8 cellular contexts compared by ENCODE assay signal in the genomic region with DNA sequence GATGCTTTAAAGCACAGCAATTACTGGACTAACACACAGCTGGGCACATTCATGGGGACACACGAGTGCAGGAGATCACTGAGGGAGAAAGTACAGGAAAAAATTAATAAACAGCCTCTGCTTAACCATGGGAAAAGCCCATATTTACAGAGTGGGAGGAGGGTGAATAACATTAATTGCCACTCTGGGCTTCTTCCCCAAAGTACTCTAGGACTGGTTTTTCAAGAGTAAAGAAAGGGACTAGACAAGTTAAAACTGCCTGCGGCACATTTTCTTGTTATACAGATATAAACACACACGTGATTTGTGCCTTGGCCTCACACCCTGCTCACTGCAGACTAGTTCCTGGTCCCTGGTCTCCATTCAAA.
A peak's percentile ranks its signal among the peaks of the same experiment; 100 is the strongest.
DNase-seq lines count a peak whose midpoint lies in the region; ATAC-seq and TF ChIP-seq lines count a peak whose summit lies in the region.

No MANE protein-coding gene starts in this region.

- CTCF ChIA-PET in naive thymus-derived CD4-positive, alpha-beta T cell (lab: Charles Lee): no interaction called here

- H3K79me2 ChIP-seq in SU-DHL-6 (ENCODE audit: insufficient read depth, low read length): no peaks in the 10 kb centered on the region

- H3K27me3 ChIP-seq in SU-DHL-6 (ENCODE audit: low read length): no peaks in the 10 kb centered on the region
- no peaks in the 10 kb centered on the region for H3K27me3 ChIP-seq in naive thymus-derived CD4-positive, alpha-beta T cell (ENCODE audit: control insufficient read depth in 2 of 2, insufficient read depth in 2 of 2, low read length in 2 of 2)

- H3K27ac Mint-ChIP-seq in naive thymus-derived CD4-positive, alpha-beta T cell: peak overlapping the region in 8 of 9 donors; percentile 5 to 89 (median 66)

- H3K4me1 Mint-ChIP-seq in naive thymus-derived CD4-positive, alpha-beta T cell: peaks cover 4 to 11% (median 9%) of the 10 kb centered on the region in 7 donors

- ATAC-seq in HG03095 (IDR thresholded peaks at IDR 0.05; ENCODE audit: unreplicated experiment): peak; percentile 23
- ATAC-seq in naive thymus-derived CD4-positive, alpha-beta T cell: peak; percentile 33

- no peaks in the 10 kb centered on the region for H3K9me3 ChIP-seq in SU-DHL-6 (ENCODE audit: insufficient read depth, low read length)
- H3K9me3 ChIP-seq in naive thymus-derived CD4-positive, alpha-beta T cell (ENCODE audit: control insufficient read depth in 2 of 3, low read length in 3 of 3): no peaks in the 10 kb centered on the region

- no peak for TF ChIP-seq CTCF in SU-DHL-6 (IDR thresholded peaks at IDR 0.05; ENCODE audit: insufficient read depth, low read length, poor library complexity, severe bottlenecking)

- H3K36me3 ChIP-seq in SU-DHL-6 (ENCODE audit: low read length): no peaks in the 10 kb centered on the region
- H3K36me3 ChIP-seq in naive thymus-derived CD4-positive, alpha-beta T cell (ENCODE audit: control insufficient read depth in 2 of 3, insufficient read depth in 3 of 3, low read length in 3 of 3): no peaks in the 10 kb centered on the region

- H3K4me1 ChIP-seq in naive thymus-derived CD4-positive, alpha-beta T cell (ENCODE audit: control insufficient read depth in 2 of 2, insufficient read depth in 2 of 2, low read length in 2 of 2): peaks cover 0 to 7% of the 10 kb centered on the region in 2 donors

- intact Hi-C loops in naive thymus-derived CD4-positive, alpha-beta T cell (cut with micrococcal nuclease): loop anchor here (2.0 to 10.0 kb wide), 5 partner anchors 36 to 504 kb away; a partner anchor contains a TSS

- H2AFZ ChIP-seq in SU-DHL-6 (ENCODE audit: low read depth, low read length, severe bottlenecking): peak overlapping the region; percentile 68

- DNase-seq in SIG-M5 treated with dmso at 0.1 percent for 504 hours (lab: John Stamatoyannopoulos, UW; ENCODE audit: unreplicated experiment) (peak; percentile 79), SIG-M5 (lab: John Stamatoyannopoulos, UW) (no peak), dermis blood vessel endothelial cell (no peak), NCI-H2107 (lab: John Stamatoyannopoulos, UW) (no peak), NCI-H82 treated with DMSO at 0.1 percent for 48 hours (lab: John Stamatoyannopoulos, UW; ENCODE audit: unreplicated experiment) (no peak)
- no peak for DNase-seq in naive thymus-derived CD4-positive, alpha-beta T cell

- no peak overlapping the region for H3K9ac ChIP-seq in SU-DHL-6 (ENCODE audit: low read length)

- H3K27ac ChIP-seq in SU-DHL-6 (ENCODE audit: low read depth, low read length): no peak overlapping the region
- H3K27ac ChIP-seq in naive thymus-derived CD4-positive, alpha-beta T cell (ENCODE audit: low read depth, low read length): no peak overlapping the region

- peak overlapping the region; percentile 46 for H3K4me2 ChIP-seq in SU-DHL-6 (ENCODE audit: low read depth, low read length, poor library complexity, severe bottlenecking)

- no peaks in the 10 kb centered on the region for H3K9me2 ChIP-seq in SU-DHL-6 (replicated peaks; ENCODE audit: insufficient read depth, low read length)

- H3K4me3 Mint-ChIP-seq in naive thymus-derived CD4-positive, alpha-beta T cell: peak overlapping the region in 8 of 10 donors; percentile 46 to 83 (median 54)

- H3K4me3 ChIP-seq in SU-DHL-6 (ENCODE audit: insufficient read depth, low read length, poor library complexity, severe bottlenecking): no peak overlapping the region
- no peak overlapping the region for H3K4me3 ChIP-seq in naive thymus-derived CD4-positive, alpha-beta T cell (ENCODE audit: low read length)

- peaks cover 3 to 14% (median 6%) of the 10 kb centered on the region in 5 donors for H3K27me3 Mint-ChIP-seq in naive thymus-derived CD4-positive, alpha-beta T cell

- H4K20me1 ChIP-seq in SU-DHL-6 (ENCODE audit: low read depth, low read length): no peaks in the 10 kb centered on the region

- H3K9me3 Mint-ChIP-seq in naive thymus-derived CD4-positive, alpha-beta T cell: peaks cover 0 to 10% (median 2%) of the 10 kb centered on the region in 11 donors

- H3K36me3 Mint-ChIP-seq in naive thymus-derived CD4-positive, alpha-beta T cell: peaks cover 0 to 12% (median 0%) of the 10 kb centered on the region in 5 donors

- POLR2A ChIA-PET in naive thymus-derived CD4-positive, alpha-beta T cell (lab: Charles Lee): no interaction called here

- H3F3A ChIP-seq in SU-DHL-6 (ENCODE audit: insufficient read depth): no peaks in the 10 kb centered on the region
